Comparison of ENCODE assay signal across 14 cellular contexts in genomic region chr5:173239233-173239593, GRCh38. TPM values are rescaled to one million over a fixed set of nuclear protein-coding genes. Genes with fewer than 3 reads are reported as not detected.
DNase-seq lines count a peak whose midpoint lies in the region; ATAC-seq, FAIRE-seq and TF ChIP-seq lines count a peak whose summit lies in the region.
"Had no signal": no experiment of that assay in that cellular context is flagged by ENCODE, and none has a peak within 500 bp of the region (broad histone marks: within the 10 kb centered on the region; RNA-seq: fewer than 3 reads in every experiment).

No MANE protein-coding gene starts in this region.

- H3K9ac ChIP-seq in HUES6 (ENCODE audit: low read length) (no peak overlapping the region), endothelial cell of umbilical vein (replicated peaks; ENCODE audit: extremely low read depth, insufficient read depth, low read length) (no peak overlapping the region)

- H3K4me1 ChIP-seq in HUES6 (ENCODE audit: control insufficient read depth, insufficient read depth, low read length) (peaks cover 72% of the 10 kb centered on the region), endothelial cell of umbilical vein (ENCODE audit: control insufficient read depth, extremely low read depth, insufficient read depth, low read length) (peaks cover 10% of the 10 kb centered on the region), tibial nerve (peaks cover 0 to 38% (median 20%) of the 10 kb centered on the region in 4 donors)

- H3K27ac ChIP-seq in HUES6 (ENCODE audit: low read depth, low read length): no peak overlapping the region
- H3K27ac ChIP-seq in endothelial cell of umbilical vein (ENCODE audit: insufficient read depth, low read depth, low read length): no peak overlapping the region
- H3K27ac ChIP-seq in tibial nerve: no peak overlapping the region
- H3K27ac ChIP-seq: lower lobe of right lung had no signal

- H3K79me2 ChIP-seq in endothelial cell of umbilical vein (ENCODE audit: control insufficient read depth, insufficient read depth, low read length): no peaks in the 10 kb centered on the region

- H3K27me3 Mint-ChIP-seq in activated naive CD4-positive, alpha-beta T cell treated with anti-CD3 and anti-CD28 coated beads for 36 hours (ENCODE audit: low read depth): peaks cover 84% of the 10 kb centered on the region
- H3K27me3 Mint-ChIP-seq in osteocyte (ENCODE audit: unreplicated experiment): peaks cover 14% of the 10 kb centered on the region
- peaks cover 92% of the 10 kb centered on the region for H3K27me3 Mint-ChIP-seq in activated T-helper 2 cell treated with anti-CD3 and anti-CD28 coated beads, Interferon-gamma antibody, Interleukin-2, Interleukin-4, amounts not matched to agents 10 μg/mL and 5 μg/mL and 100 μg/mL, durations not matched to agents 14 hours and 24 hours and 36 hours (ENCODE audit: low read depth)

- POLR2A ChIA-PET in endothelial cell of umbilical vein (lab: Charles Lee): no interaction called here

- H3K9me1 ChIP-seq in endothelial cell of umbilical vein (replicated peaks; ENCODE audit: control insufficient read depth, extremely low read depth, insufficient read depth, low read length): no peaks in the 10 kb centered on the region

- no peak for TF ChIP-seq CTCF in endothelial cell of umbilical vein (IDR thresholded peaks at IDR 0.05; ENCODE audit: extremely low read depth in 1 of 2, insufficient read depth in 1 of 2, low read depth in 1 of 2, low read length in 2 of 2)
- TF ChIP-seq CTCF in osteocyte (IDR thresholded peaks at IDR 0.05): no peak
- TF ChIP-seq CTCF in tibial nerve (IDR thresholded peaks at IDR 0.05): no peak

- H3K9me3 Mint-ChIP-seq in activated naive CD4-positive, alpha-beta T cell treated with anti-CD3 and anti-CD28 coated beads for 36 hours: no peaks in the 10 kb centered on the region
- H3K9me3 Mint-ChIP-seq in osteocyte (ENCODE audit: unreplicated experiment): no peaks in the 10 kb centered on the region
- no peaks in the 10 kb centered on the region for H3K9me3 Mint-ChIP-seq in activated T-helper 2 cell treated with anti-CD3 and anti-CD28 coated beads, Interferon-gamma antibody, Interleukin-2, Interleukin-4, amounts not matched to agents 10 μg/mL and 5 μg/mL and 100 μg/mL, durations not matched to agents 14 hours and 24 hours and 36 hours
- H3K9me3 Mint-ChIP-seq: dendritic cell treated with granulocyte-macrophage colony-stimulating factor and Interleukin-4, amounts not matched to agents 40 ng/mL and 50 ng/mL, for 4 days had no signal

- H3K27me3 ChIP-seq in HUES6 (ENCODE audit: control insufficient read depth, insufficient read depth, low read length) (peaks cover 100% of the 10 kb centered on the region), endothelial cell of umbilical vein (ENCODE audit: control insufficient read depth in 2 of 2, insufficient read depth in 2 of 2, low read length in 2 of 2) (peaks cover 82 to 98% of the 10 kb centered on the region in 2 experiments), tibial nerve (peaks cover under 1 to 99% of the 10 kb centered on the region in 2 donors)

- H3K4me3 ChIP-seq in HUES6 (ENCODE audit: low read depth, low read length) (peak overlapping the region; percentile 47), endothelial cell of umbilical vein (replicated peaks in 1 of 3; ENCODE audit: insufficient read depth in 1 of 3, low read depth in 1 of 3, low read length in 3 of 3) (no peak overlapping the region), tibial nerve (no peak overlapping the region)

- CTCF ChIA-PET in activated naive CD4-positive, alpha-beta T cell treated with anti-CD3 and anti-CD28 coated beads for 36 hours (lab: Charles Lee): interaction anchor here (0.7 kb wide), 1 partner anchor 14 kb away, joined by 4 read pairs; no protein-coding TSS in a partner anchor
- CTCF ChIA-PET in endothelial cell of umbilical vein (lab: Charles Lee): interaction anchor here (1.1 to 1.2 kb wide), 2 partner anchors 23 to 55 kb away, joined by 3 to 4 read pairs; no protein-coding TSS in a partner anchor

- BruUV-seq in endothelial cell of umbilical vein (replicated peaks; lab: Mats Ljungman, UMichigan): no TSS peak

- H3K9me3 ChIP-seq in HUES6 (ENCODE audit: control insufficient read depth, insufficient read depth, low read depth, low read length) (no peaks in the 10 kb centered on the region), endothelial cell of umbilical vein (replicated peaks; ENCODE audit: control insufficient read depth, insufficient read depth, low read length) (no peaks in the 10 kb centered on the region), tibial nerve (no peaks in the 10 kb centered on the region)
- H3K9me3 ChIP-seq: lower lobe of right lung had no signal

- no peak overlapping the region for H3K27ac Mint-ChIP-seq in activated naive CD4-positive, alpha-beta T cell treated with anti-CD3 and anti-CD28 coated beads for 36 hours
- peak overlapping the region; percentile 36 for H3K27ac Mint-ChIP-seq in osteocyte (ENCODE audit: unreplicated experiment)
- no peak overlapping the region for H3K27ac Mint-ChIP-seq in activated T-helper 2 cell treated with anti-CD3 and anti-CD28 coated beads, Interferon-gamma antibody, Interleukin-2, Interleukin-4, amounts not matched to agents 10 μg/mL and 5 μg/mL and 100 μg/mL, durations not matched to agents 14 hours and 24 hours and 36 hours
- H3K27ac Mint-ChIP-seq: dendritic cell treated with granulocyte-macrophage colony-stimulating factor and Interleukin-4, amounts not matched to agents 40 ng/mL and 50 ng/mL, for 4 days had no signal

- TF ChIP-seq EP300 in tibial nerve (IDR thresholded peaks at IDR 0.05): no peak

- ATAC-seq in HG02642 (IDR thresholded peaks at IDR 0.05; ENCODE audit: poor library complexity, unreplicated experiment): no peak
- ATAC-seq: lower lobe of right lung had no signal

- no peak for FAIRE-seq in endothelial cell of umbilical vein (lab: Jason Lieb, UNC)
- FAIRE-seq: TTC549 had no signal

- no peaks in the 10 kb centered on the region for H3K36me3 ChIP-seq in HUES6 (ENCODE audit: control insufficient read depth, insufficient read depth, low read length)
- no peaks in the 10 kb centered on the region for H3K36me3 ChIP-seq in endothelial cell of umbilical vein (ENCODE audit: control insufficient read depth in 2 of 2, extremely low read depth in 1 of 2, insufficient read depth in 2 of 2, low read length in 2 of 2)
- H3K36me3 ChIP-seq in tibial nerve: no peaks in the 10 kb centered on the region
- H3K36me3 ChIP-seq: lower lobe of right lung had no signal

- DNase-seq in activated naive CD4-positive, alpha-beta T cell treated with anti-CD3 and anti-CD28 coated beads for 36 hours: no peak
- DNase-seq in activated naive CD4-positive, alpha-beta T cell treated with Interleukin-2 at 50 U/mL for 16 hours: no peak
- DNase-seq in endothelial cell of umbilical vein (ENCODE audit: low read depth, low spot score) (no peak), osteocyte (ENCODE audit: extremely low spot score, unreplicated experiment) (no peak), tibial nerve (ENCODE audit: low spot score in 2 of 2) (no peak)
- DNase-seq in activated T-helper 2 cell treated with anti-CD3 and anti-CD28 coated beads, Interferon-gamma antibody, Interleukin-2, Interleukin-4, amounts not matched to agents 10 μg/mL and 5 μg/mL and 100 μg/mL, durations not matched to agents 14 hours and 24 hours and 36 hours (ENCODE audit: low spot score): no peak
- DNase-seq: amniotic stem cell; lower lobe of right lung; NCI-H2171; stimulated activated naive CD4-positive, alpha-beta T cell had no signal

- peak overlapping the region; percentile 13 for H3K4me3 Mint-ChIP-seq in activated naive CD4-positive, alpha-beta T cell treated with anti-CD3 and anti-CD28 coated beads for 36 hours
- peak overlapping the region; percentile 80 for H3K4me3 Mint-ChIP-seq in osteocyte (ENCODE audit: unreplicated experiment)
- no peak overlapping the region for H3K4me3 Mint-ChIP-seq in activated T-helper 2 cell treated with anti-CD3 and anti-CD28 coated beads, Interferon-gamma antibody, Interleukin-2, Interleukin-4, amounts not matched to agents 10 μg/mL and 5 μg/mL and 100 μg/mL, durations not matched to agents 14 hours and 24 hours and 36 hours (ENCODE audit: low read depth)
- H3K4me3 Mint-ChIP-seq: dendritic cell treated with granulocyte-macrophage colony-stimulating factor and Interleukin-4, amounts not matched to agents 40 ng/mL and 50 ng/mL, for 4 days had no signal

- H2AFZ ChIP-seq in endothelial cell of umbilical vein (ENCODE audit: low read depth, low read length): no peak overlapping the region

- TF ChIP-seq POLR2A in endothelial cell of umbilical vein (IDR thresholded peaks at IDR 0.05; ENCODE audit: low read depth, low read length) (no peak), tibial nerve (IDR thresholded peaks at IDR 0.05) (no peak)

- peak overlapping the region; percentile 72 for H3K4me2 ChIP-seq in endothelial cell of umbilical vein (ENCODE audit: insufficient read depth, low read length)

- H3K4me1 Mint-ChIP-seq in activated naive CD4-positive, alpha-beta T cell treated with anti-CD3 and anti-CD28 coated beads for 36 hours (ENCODE audit: low read depth): peaks cover 44% of the 10 kb centered on the region
- peaks cover 29% of the 10 kb centered on the region for H3K4me1 Mint-ChIP-seq in osteocyte (ENCODE audit: unreplicated experiment)
- peaks cover 7% of the 10 kb centered on the region for H3K4me1 Mint-ChIP-seq in activated T-helper 2 cell treated with anti-CD3 and anti-CD28 coated beads, Interferon-gamma antibody, Interleukin-2, Interleukin-4, amounts not matched to agents 10 μg/mL and 5 μg/mL and 100 μg/mL, durations not matched to agents 14 hours and 24 hours and 36 hours (ENCODE audit: low read depth)

- H3K36me3 Mint-ChIP-seq in activated naive CD4-positive, alpha-beta T cell treated with anti-CD3 and anti-CD28 coated beads for 36 hours (ENCODE audit: low read depth): no peaks in the 10 kb centered on the region
- H3K36me3 Mint-ChIP-seq in osteocyte (ENCODE audit: unreplicated experiment): peaks cover 2% of the 10 kb centered on the region
- H3K36me3 Mint-ChIP-seq in activated T-helper 2 cell treated with anti-CD3 and anti-CD28 coated beads, Interferon-gamma antibody, Interleukin-2, Interleukin-4, amounts not matched to agents 10 μg/mL and 5 μg/mL and 100 μg/mL, durations not matched to agents 14 hours and 24 hours and 36 hours (ENCODE audit: low read depth): no peaks in the 10 kb centered on the region

- H4K20me1 ChIP-seq in endothelial cell of umbilical vein (replicated peaks; ENCODE audit: control insufficient read depth, extremely low read depth, insufficient read depth, low read length): no peaks in the 10 kb centered on the region

- dilution Hi-C loops in endothelial cell of umbilical vein (cut with MboI; ENCODE audit: extremely low pct_ligation_motif_present, low sequenced_read_pairs): no loop called here

- WGBS in tibial nerve, 2 donors: 20 to 24% methylated on average over 8 of the region's 8 CpGs

- intact Hi-C loops in activated naive CD4-positive, alpha-beta T cell treated with anti-CD3 and anti-CD28 coated beads for 36 hours (cut with micrococcal nuclease): loop anchor here (5.0 to 10.0 kb wide), 2 partner anchors 472 to 1486 kb away; partner anchors contain the start of gene MSX2
- intact Hi-C loops in endothelial cell of umbilical vein (cut with micrococcal nuclease): loop anchor here (2.0 kb wide), 1 partner anchor 94 kb away; no protein-coding TSS in a partner anchor
- intact Hi-C loops in activated T-helper 2 cell treated with anti-CD3 and anti-CD28 coated beads, Interferon-gamma antibody, Interleukin-2, Interleukin-4, amounts not matched to agents 10 μg/mL and 5 μg/mL and 100 μg/mL, durations not matched to agents 14 hours and 24 hours and 36 hours (cut with micrococcal nuclease): loop anchor here (5.0 kb wide), 2 partner anchors 93 to 1483 kb away; partner anchors contain the start of gene MSX2

RNA-seq across cellular contexts. Expression of gene NKX2-5, which starts 4.2 kb away (rescaled TPM):
- not detected for total RNA-seq in activated naive CD4-positive, alpha-beta T cell treated with anti-CD3 and anti-CD28 coated beads for 36 hours
- total RNA-seq in endothelial cell of umbilical vein (not detected in 2 replicates), osteocyte (15.5 and 16.4 TPM in 2 replicates), tibial nerve (not detected)
- 0.29 TPM in 1 of 2 replicates, not detected in the other for polyA plus RNA-seq in endothelial cell of umbilical vein
- polyA plus RNA-seq in endothelial cell of umbilical vein (2011; cell fraction: cytosol; rRNA removed): 0.04 TPM in 1 of 2 replicates, not detected in the other
- not detected in 2 replicates for polyA plus RNA-seq in endothelial cell of umbilical vein (2011; cell fraction: nucleus; rRNA removed)
- polyA plus RNA-seq in endothelial cell of umbilical vein (2012): not detected in 2 replicates
- not detected in 2 replicates for polyA minus RNA-seq in endothelial cell of umbilical vein
- not detected for polyA minus RNA-seq in endothelial cell of umbilical vein (2011; cell fraction: cytosol; rRNA and poly(A)+ RNA removed)
- polyA minus RNA-seq in endothelial cell of umbilical vein (2011; cell fraction: nucleus; rRNA and poly(A)+ RNA removed): not detected in 2 replicates
- total RNA-seq in activated T-helper 2 cell treated with anti-CD3 and anti-CD28 coated beads, Interferon-gamma antibody, Interleukin-2, Interleukin-4, amounts not matched to agents 10 μg/mL and 5 μg/mL and 100 μg/mL, durations not matched to agents 14 hours and 24 hours and 36 hours: not detected in 2 replicates
- total RNA-seq: lower lobe of right lung had no signal

Comparison
In these comparisons a context has a peak if more than half of its experiments do, and no peak if none do; other contexts are left out.
1. RNA of gene NKX2-5, which starts 4.2 kb away (total RNA-seq): 15.5 to 16.4 TPM in osteocyte; not detected in activated naive CD4-positive, alpha-beta T cell treated with anti-CD3 and anti-CD28 coated beads for 36 hours, not detected in endothelial cell of umbilical vein, not detected in tibial nerve and not detected in activated T-helper 2 cell treated with anti-CD3 and anti-CD28 coated beads, Interferon-gamma antibody, Interleukin-2, Interleukin-4, amounts not matched to agents 10 μg/mL and 5 μg/mL and 100 μg/mL, durations not matched to agents 14 hours and 24 hours and 36 hours; every median in the first group is over 10 times any median in the second.